15 cellular contexts compared by ENCODE assay signal in genomic region chr12:47886471-47887240, GRCh38. TPM values are rescaled to one million over a fixed set of nuclear protein-coding genes. Genes with fewer than 3 reads are reported as not detected.
DNase-seq lines count a peak whose midpoint lies in the region; ATAC-seq, FAIRE-seq and TF ChIP-seq lines count a peak whose summit lies in the region.
"Had no signal": no experiment of that assay in that cellular context is flagged by ENCODE, and none has a peak within 500 bp of the region (broad histone marks: within the 10 kb centered on the region; RNA-seq: fewer than 3 reads in every experiment).

No MANE protein-coding gene starts in this region.

- FAIRE-seq in RCC 7860 (lab: Jason Lieb, UNC), result no peak
- FAIRE-seq: GM18507 had no signal

- H3K36me3 Mint-ChIP-seq in activated T-cell treated with anti-CD3 and anti-CD28 coated beads, Interleukin-2, amount 50 U/mL, for 24 hours (ENCODE audit: low read depth), result peaks cover 94% of the 10 kb centered on the region
- H3K36me3 Mint-ChIP-seq in activated naive CD8-positive, alpha-beta T cell treated with anti-CD3 and anti-CD28 coated beads, Interleukin-2, amount 50 U/mL, for 24 hours (ENCODE audit: low read depth), result peaks cover 56% of the 10 kb centered on the region
- no peaks in the 10 kb centered on the region for H3K36me3 Mint-ChIP-seq in osteocyte (ENCODE audit: unreplicated experiment)
- H3K36me3 Mint-ChIP-seq: brain had no signal

- DNase-seq in activated T-cell treated with anti-CD3 and anti-CD28 coated beads, Interleukin-2, amount 50 U/mL, for 24 hours, result no peak
- DNase-seq in activated T-cell treated with anti-CD3 and anti-CD28 coated beads, Interleukin-2, amount 50 U/mL, for 1 hour, result no peak
- DNase-seq in NCI-H524 (lab: John Stamatoyannopoulos, UW) (peak; percentile 21 to 73), osteocyte (ENCODE audit: extremely low spot score, unreplicated experiment) (no peak), RCC 7860 (ENCODE audit: low spot score) (no peak), NCI-H510A (lab: John Stamatoyannopoulos, UW) (no peak)
- DNase-seq in activated naive CD8-positive, alpha-beta T cell treated with anti-CD3 and anti-CD28 coated beads, Interleukin-2, amount 50 U/mL, for 24 hours, result no peak
- DNase-seq: activated CD4-positive, CD25-positive, alpha-beta regulatory T cell; activated T-cell treated with anti-CD3 and anti-CD28 coated beads, Interleukin-2, amount 50 U/mL, for 4 hours; NCI-H446 treated with DMSO at 0.1 percent for 48 hours had no signal

- peak; percentile 8 for TF ChIP-seq CTCF in osteocyte (IDR thresholded peaks at IDR 0.05)

- ATAC-seq in activated naive CD8-positive, alpha-beta T cell treated with anti-CD3 and anti-CD28 coated beads, Interleukin-2, amount 50 U/mL, for 24 hours, result no peak
- ATAC-seq in HG03108 (IDR thresholded peaks at IDR 0.05; ENCODE audit: unreplicated experiment), result no peak
- ATAC-seq: activated T-cell treated with anti-CD3 and anti-CD28 coated beads, Interleukin-2, amount 50 U/mL, for 4 hours; Panc1 had no signal

- H3K9me3 Mint-ChIP-seq in activated T-cell treated with anti-CD3 and anti-CD28 coated beads, Interleukin-2, amount 50 U/mL, for 24 hours, result no peaks in the 10 kb centered on the region
- no peaks in the 10 kb centered on the region for H3K9me3 Mint-ChIP-seq in activated naive CD8-positive, alpha-beta T cell treated with anti-CD3 and anti-CD28 coated beads, Interleukin-2, amount 50 U/mL, for 24 hours
- H3K9me3 Mint-ChIP-seq in osteocyte (ENCODE audit: unreplicated experiment), result no peaks in the 10 kb centered on the region
- H3K9me3 Mint-ChIP-seq: activated T-cell treated with anti-CD3 and anti-CD28 coated beads, Interleukin-2, amount 50 U/mL, for 4 hours; nephron had no signal

- peaks cover 89% of the 10 kb centered on the region for H3K4me1 Mint-ChIP-seq in activated T-cell treated with anti-CD3 and anti-CD28 coated beads, Interleukin-2, amount 50 U/mL, for 24 hours (ENCODE audit: low read depth)
- H3K4me1 Mint-ChIP-seq in activated naive CD8-positive, alpha-beta T cell treated with anti-CD3 and anti-CD28 coated beads, Interleukin-2, amount 50 U/mL, for 24 hours, result peaks cover 92% of the 10 kb centered on the region
- H3K4me1 Mint-ChIP-seq in osteocyte (ENCODE audit: unreplicated experiment), result peaks cover 10% of the 10 kb centered on the region

- H3K27me3 Mint-ChIP-seq in activated T-cell treated with anti-CD3 and anti-CD28 coated beads, Interleukin-2, amount 50 U/mL, for 24 hours, result no peaks in the 10 kb centered on the region
- H3K27me3 Mint-ChIP-seq in activated naive CD8-positive, alpha-beta T cell treated with anti-CD3 and anti-CD28 coated beads, Interleukin-2, amount 50 U/mL, for 24 hours, result no peaks in the 10 kb centered on the region
- no peaks in the 10 kb centered on the region for H3K27me3 Mint-ChIP-seq in osteocyte (ENCODE audit: unreplicated experiment)

- peak overlapping the region; percentile 98 for H3K27ac Mint-ChIP-seq in activated T-cell treated with anti-CD3 and anti-CD28 coated beads, Interleukin-2, amount 50 U/mL, for 24 hours
- H3K27ac Mint-ChIP-seq in activated naive CD8-positive, alpha-beta T cell treated with anti-CD3 and anti-CD28 coated beads, Interleukin-2, amount 50 U/mL, for 24 hours, result peak overlapping the region; percentile 97
- H3K27ac Mint-ChIP-seq in osteocyte (ENCODE audit: unreplicated experiment), result no peak overlapping the region
- H3K27ac Mint-ChIP-seq: nephron had no signal

- H3K4me3 Mint-ChIP-seq in activated T-cell treated with anti-CD3 and anti-CD28 coated beads, Interleukin-2, amount 50 U/mL, for 24 hours, result no peak overlapping the region
- H3K4me3 Mint-ChIP-seq in activated naive CD8-positive, alpha-beta T cell treated with anti-CD3 and anti-CD28 coated beads, Interleukin-2, amount 50 U/mL, for 24 hours, result peak overlapping the region; percentile 83
- no peak overlapping the region for H3K4me3 Mint-ChIP-seq in osteocyte (ENCODE audit: unreplicated experiment)
- H3K4me3 Mint-ChIP-seq: activated T-cell treated with anti-CD3 and anti-CD28 coated beads, Interleukin-2, amount 50 U/mL, for 4 hours; brain; nephron had no signal

RNA-seq across cellular contexts. Expression of gene VDR, which starts 18.1 kb away (rescaled TPM):
- total RNA-seq in osteocyte, result 1.9 and 2.7 TPM in 2 replicates

Comparison
In these comparisons a context has a peak if more than half of its experiments do, and no peak if none do; other contexts are left out.
1. DNase-seq: peak in NCI-H524 (2 of 2); none in activated T-cell treated with anti-CD3 and anti-CD28 coated beads, Interleukin-2, amount 50 U/mL, for 24 hours (single experiment), activated T-cell treated with anti-CD3 and anti-CD28 coated beads, Interleukin-2, amount 50 U/mL, for 1 hour (single experiment), activated naive CD8-positive, alpha-beta T cell treated with anti-CD3 and anti-CD28 coated beads, Interleukin-2, amount 50 U/mL, for 24 hours (single experiment), osteocyte (single experiment), RCC 7860 (single experiment) and NCI-H510A (single experiment).